ENCODE assay signal across 17 cellular contexts in genomic region chr2:241618836-241619235, GRCh38. TPM values are rescaled to one million over a fixed set of nuclear protein-coding genes. Genes with fewer than 3 reads are reported as not detected.
A peak's percentile ranks its signal among the peaks of the same experiment; 100 is the strongest.
DNase-seq lines count a peak whose midpoint lies in the region; ATAC-seq and TF ChIP-seq lines count a peak whose summit lies in the region.
"Had no signal": no experiment of that assay in that cellular context is flagged by ENCODE, and none has a peak within 500 bp of the region (broad histone marks: within the 10 kb centered on the region; RNA-seq: fewer than 3 reads in every experiment).

No MANE protein-coding gene starts in this region.

- H3K27me3 Mint-ChIP-seq in activated naive CD4-positive, alpha-beta T cell treated with anti-CD3 and anti-CD28 coated beads, Interleukin-2, amount 10 ng/mL, durations not matched to agents 7 days and 5 days: no peaks in the 10 kb centered on the region
- no peaks in the 10 kb centered on the region for H3K27me3 Mint-ChIP-seq in CD4-positive, alpha-beta T cell
- H3K27me3 Mint-ChIP-seq: central memory CD8-positive, alpha-beta T cell had no signal

- H3K27ac Mint-ChIP-seq in activated naive CD4-positive, alpha-beta T cell treated with anti-CD3 and anti-CD28 coated beads, Interleukin-2, amount 10 ng/mL, durations not matched to agents 7 days and 5 days: peak overlapping the region; percentile 97
- peak overlapping the region; percentile 77 for H3K27ac Mint-ChIP-seq in CD4-positive, alpha-beta T cell

- no peak for DNase-seq in activated naive CD4-positive, alpha-beta T cell treated with anti-CD3 and anti-CD28 coated beads, Interleukin-2, amount 10 ng/mL, durations not matched to agents 7 days and 5 days
- DNase-seq in activated naive CD4-positive, alpha-beta T cell treated with anti-CD3 and anti-CD28 coated beads, Interleukin-2, amount 50 U/mL, for 16 hours: no peak
- no peak for DNase-seq in CD4-positive, alpha-beta T cell
- peak; percentile 78 for DNase-seq in left kidney (ENCODE audit: low read depth, low spot score)
- DNase-seq in SHP77 (lab: John Stamatoyannopoulos, UW): no peak
- DNase-seq in GDM1 (lab: John Stamatoyannopoulos, UW): no peak
- DNase-seq in NCI-H1417 (lab: John Stamatoyannopoulos, UW): no peak
- DNase-seq: DMS79 treated with DMSO at 0.1 percent for 48 hours, KG1, left colon, NCI-H1092 treated with DMSO at 0.1 percent for 48 hours, NCI-H2081 treated with DMSO at 0.1 percent for 48 hours, thyroid gland had no signal

- no peaks in the 10 kb centered on the region for H3K9me3 ChIP-seq in CD4-positive, alpha-beta T cell (ENCODE audit: control insufficient read depth, low read length)
- H3K9me3 ChIP-seq: ascending aorta, esophagus muscularis mucosa, thyroid gland had no signal

- H3K27ac ChIP-seq in CD4-positive, alpha-beta T cell (ENCODE audit: low read depth, low read length): no peak overlapping the region
- H3K27ac ChIP-seq in VCaP: peak overlapping the region; percentile 87
- H3K27ac ChIP-seq: ascending aorta, thyroid gland had no signal

- H3K27me3 ChIP-seq in CD4-positive, alpha-beta T cell (ENCODE audit: control insufficient read depth, insufficient read depth, low read length): no peaks in the 10 kb centered on the region
- H3K27me3 ChIP-seq: ascending aorta, esophagus muscularis mucosa, thyroid gland had no signal

- H3K4me3 Mint-ChIP-seq in activated naive CD4-positive, alpha-beta T cell treated with anti-CD3 and anti-CD28 coated beads, Interleukin-2, amount 10 ng/mL, durations not matched to agents 7 days and 5 days: peak overlapping the region; percentile 78
- H3K4me3 Mint-ChIP-seq in CD4-positive, alpha-beta T cell: peak overlapping the region; percentile 30

- H3K9me3 Mint-ChIP-seq in activated naive CD4-positive, alpha-beta T cell treated with anti-CD3 and anti-CD28 coated beads, Interleukin-2, amount 10 ng/mL, durations not matched to agents 7 days and 5 days: no peaks in the 10 kb centered on the region
- H3K9me3 Mint-ChIP-seq in CD4-positive, alpha-beta T cell: no peaks in the 10 kb centered on the region
- H3K9me3 Mint-ChIP-seq: central memory CD8-positive, alpha-beta T cell had no signal

- peaks cover 39% of the 10 kb centered on the region for H3K4me1 Mint-ChIP-seq in activated naive CD4-positive, alpha-beta T cell treated with anti-CD3 and anti-CD28 coated beads, Interleukin-2, amount 10 ng/mL, durations not matched to agents 7 days and 5 days
- peaks cover 35% of the 10 kb centered on the region for H3K4me1 Mint-ChIP-seq in CD4-positive, alpha-beta T cell (ENCODE audit: low read depth)

- CTCF ChIA-PET in activated naive CD4-positive, alpha-beta T cell treated with anti-CD3 and anti-CD28 coated beads, Interleukin-2, amount 10 ng/mL, durations not matched to agents 7 days and 5 days (lab: Charles Lee): interaction anchor here (1.1 kb wide), 1 partner anchor 259 kb away, joined by 3 read pairs; no protein-coding TSS in a partner anchor
- CTCF ChIA-PET in CD4-positive, alpha-beta T cell (lab: Charles Lee): interaction anchor here (1.3 kb wide), 1 partner anchor 8 kb away, joined by 3 read pairs; no protein-coding TSS in a partner anchor

- POLR2A ChIA-PET in CD4-positive, alpha-beta T cell (lab: Charles Lee): interaction anchor here (1.0 to 1.9 kb wide), 3 partner anchors 9 to 81 kb away, joined by 3 to 28 read pairs (median 4); partner anchors contain the start of genes ATG4B and THAP4

- H3K36me3 Mint-ChIP-seq in activated naive CD4-positive, alpha-beta T cell treated with anti-CD3 and anti-CD28 coated beads, Interleukin-2, amount 10 ng/mL, durations not matched to agents 7 days and 5 days: peaks cover 20% of the 10 kb centered on the region
- peaks cover 8% of the 10 kb centered on the region for H3K36me3 Mint-ChIP-seq in CD4-positive, alpha-beta T cell (ENCODE audit: low read depth)

- no peak for TF ChIP-seq CTCF in CD4-positive, alpha-beta T cell (IDR thresholded peaks at IDR 0.05)
- TF ChIP-seq CTCF in VCaP (conservative IDR thresholded peaks at IDR 0.05): no peak

- no peak for ATAC-seq in CD4-positive, alpha-beta T cell (ENCODE audit: poor library complexity)
- ATAC-seq: left colon had no signal

- intact Hi-C loops in CD4-positive, alpha-beta T cell (cut with DNase I, micrococcal nuclease): loop anchor here (2.0 to 10.0 kb wide), 6 partner anchors 18 to 1054 kb away; partner anchors contain the start of genes ATG4B (in 1 of the 2), D2HGDH (in 1 of the 2), DUSP28 (in 1 of the 2) and RNPEPL1 (in 1 of the 2)

RNA-seq across cellular contexts. Expression of gene THAP4, which starts 18.1 kb away (rescaled TPM):
- total RNA-seq in CD4-positive, alpha-beta T cell: 10 to 100 TPM; 27.5 to 31.4 TPM

RNA-seq across cellular contexts. Expression of gene ATG4B, which starts 18.7 kb away (rescaled TPM):
- total RNA-seq in CD4-positive, alpha-beta T cell: 10 to 100 TPM; 86.5 to 89.4 TPM
